In genomic region chr10:111837089-111837488, GRCh38 we compare ENCODE assay signal across 3 cellular contexts.
TF ChIP-seq lines count a peak whose summit lies in the region.

No MANE protein-coding gene starts in this region.

TF ChIP-seq in GM23338, 12 proteins besides CTCF, POLR2A, EP300 and RAD21 (continued from another document and continues in another):
- TF ChIP-seq ETS1 (IDR thresholded peaks at IDR 0.05) (no peak), CREB1 (CRISPR knock-in tag; IDR thresholded peaks at IDR 0.05; ENCODE audit: low read depth) (no peak), EZH2phosphoT487 (IDR thresholded peaks at IDR 0.05; ENCODE audit: unreplicated experiment) (no peak)
- TF ChIP-seq, protein P1, sequence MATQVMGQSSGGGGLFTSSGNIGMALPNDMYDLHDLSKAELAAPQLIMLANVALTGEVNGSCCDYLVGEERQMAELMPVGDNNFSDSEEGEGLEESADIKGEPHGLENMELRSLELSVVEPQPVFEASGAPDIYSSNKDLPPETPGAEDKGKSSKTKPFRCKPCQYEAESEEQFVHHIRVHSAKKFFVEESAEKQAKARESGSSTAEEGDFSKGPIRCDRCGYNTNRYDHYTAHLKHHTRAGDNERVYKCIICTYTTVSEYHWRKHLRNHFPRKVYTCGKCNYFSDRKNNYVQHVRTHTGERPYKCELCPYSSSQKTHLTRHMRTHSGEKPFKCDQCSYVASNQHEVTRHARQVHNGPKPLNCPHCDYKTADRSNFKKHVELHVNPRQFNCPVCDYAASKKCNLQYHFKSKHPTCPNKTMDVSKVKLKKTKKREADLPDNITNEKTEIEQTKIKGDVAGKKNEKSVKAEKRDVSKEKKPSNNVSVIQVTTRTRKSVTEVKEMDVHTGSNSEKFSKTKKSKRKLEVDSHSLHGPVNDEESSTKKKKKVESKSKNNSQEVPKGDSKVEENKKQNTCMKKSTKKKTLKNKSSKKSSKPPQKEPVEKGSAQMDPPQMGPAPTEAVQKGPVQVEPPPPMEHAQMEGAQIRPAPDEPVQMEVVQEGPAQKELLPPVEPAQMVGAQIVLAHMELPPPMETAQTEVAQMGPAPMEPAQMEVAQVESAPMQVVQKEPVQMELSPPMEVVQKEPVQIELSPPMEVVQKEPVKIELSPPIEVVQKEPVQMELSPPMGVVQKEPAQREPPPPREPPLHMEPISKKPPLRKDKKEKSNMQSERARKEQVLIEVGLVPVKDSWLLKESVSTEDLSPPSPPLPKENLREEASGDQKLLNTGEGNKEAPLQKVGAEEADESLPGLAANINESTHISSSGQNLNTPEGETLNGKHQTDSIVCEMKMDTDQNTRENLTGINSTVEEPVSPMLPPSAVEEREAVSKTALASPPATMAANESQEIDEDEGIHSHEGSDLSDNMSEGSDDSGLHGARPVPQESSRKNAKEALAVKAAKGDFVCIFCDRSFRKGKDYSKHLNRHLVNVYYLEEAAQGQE (IDR thresholded peaks at IDR 0.05; ENCODE audit: unreplicated experiment) = no peak

TF ChIP-seq in WTC11, 78 proteins besides CTCF, POLR2A, EP300 and RAD21:
- TF ChIP-seq, protein P2, sequence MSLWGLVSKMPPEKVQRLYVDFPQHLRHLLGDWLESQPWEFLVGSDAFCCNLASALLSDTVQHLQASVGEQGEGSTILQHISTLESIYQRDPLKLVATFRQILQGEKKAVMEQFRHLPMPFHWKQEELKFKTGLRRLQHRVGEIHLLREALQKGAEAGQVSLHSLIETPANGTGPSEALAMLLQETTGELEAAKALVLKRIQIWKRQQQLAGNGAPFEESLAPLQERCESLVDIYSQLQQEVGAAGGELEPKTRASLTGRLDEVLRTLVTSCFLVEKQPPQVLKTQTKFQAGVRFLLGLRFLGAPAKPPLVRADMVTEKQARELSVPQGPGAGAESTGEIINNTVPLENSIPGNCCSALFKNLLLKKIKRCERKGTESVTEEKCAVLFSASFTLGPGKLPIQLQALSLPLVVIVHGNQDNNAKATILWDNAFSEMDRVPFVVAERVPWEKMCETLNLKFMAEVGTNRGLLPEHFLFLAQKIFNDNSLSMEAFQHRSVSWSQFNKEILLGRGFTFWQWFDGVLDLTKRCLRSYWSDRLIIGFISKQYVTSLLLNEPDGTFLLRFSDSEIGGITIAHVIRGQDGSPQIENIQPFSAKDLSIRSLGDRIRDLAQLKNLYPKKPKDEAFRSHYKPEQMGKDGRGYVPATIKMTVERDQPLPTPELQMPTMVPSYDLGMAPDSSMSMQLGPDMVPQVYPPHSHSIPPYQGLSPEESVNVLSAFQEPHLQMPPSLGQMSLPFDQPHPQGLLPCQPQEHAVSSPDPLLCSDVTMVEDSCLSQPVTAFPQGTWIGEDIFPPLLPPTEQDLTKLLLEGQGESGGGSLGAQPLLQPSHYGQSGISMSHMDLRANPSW (CRISPR knock-in tag; conservative IDR thresholded peaks at IDR 0.05; ENCODE audit: low read depth) = no peak
- TF ChIP-seq TCF7 (CRISPR knock-in tag; IDR thresholded peaks at IDR 0.05; ENCODE audit: low read depth) (no peak), MAX (CRISPR knock-in tag; IDR thresholded peaks at IDR 0.05) (no peak), JUN (CRISPR knock-in tag; IDR thresholded peaks at IDR 0.05) (no peak), SOX15 (CRISPR knock-in tag; IDR thresholded peaks at IDR 0.05) (no peak), ZNF671 (CRISPR knock-in tag; IDR thresholded peaks at IDR 0.05) (no peak), ESRRA (CRISPR knock-in tag; IDR thresholded peaks at IDR 0.05; ENCODE audit: borderline replicate concordance) (no peak)
- TF ChIP-seq, protein P3, sequence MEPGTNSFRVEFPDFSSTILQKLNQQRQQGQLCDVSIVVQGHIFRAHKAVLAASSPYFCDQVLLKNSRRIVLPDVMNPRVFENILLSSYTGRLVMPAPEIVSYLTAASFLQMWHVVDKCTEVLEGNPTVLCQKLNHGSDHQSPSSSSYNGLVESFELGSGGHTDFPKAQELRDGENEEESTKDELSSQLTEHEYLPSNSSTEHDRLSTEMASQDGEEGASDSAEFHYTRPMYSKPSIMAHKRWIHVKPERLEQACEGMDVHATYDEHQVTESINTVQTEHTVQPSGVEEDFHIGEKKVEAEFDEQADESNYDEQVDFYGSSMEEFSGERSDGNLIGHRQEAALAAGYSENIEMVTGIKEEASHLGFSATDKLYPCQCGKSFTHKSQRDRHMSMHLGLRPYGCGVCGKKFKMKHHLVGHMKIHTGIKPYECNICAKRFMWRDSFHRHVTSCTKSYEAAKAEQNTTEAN (CRISPR knock-in tag; IDR thresholded peaks at IDR 0.05) = no peak
- TF ChIP-seq, protein P4, sequence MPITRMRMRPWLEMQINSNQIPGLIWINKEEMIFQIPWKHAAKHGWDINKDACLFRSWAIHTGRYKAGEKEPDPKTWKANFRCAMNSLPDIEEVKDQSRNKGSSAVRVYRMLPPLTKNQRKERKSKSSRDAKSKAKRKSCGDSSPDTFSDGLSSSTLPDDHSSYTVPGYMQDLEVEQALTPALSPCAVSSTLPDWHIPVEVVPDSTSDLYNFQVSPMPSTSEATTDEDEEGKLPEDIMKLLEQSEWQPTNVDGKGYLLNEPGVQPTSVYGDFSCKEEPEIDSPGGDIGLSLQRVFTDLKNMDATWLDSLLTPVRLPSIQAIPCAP (CRISPR knock-in tag; IDR thresholded peaks at IDR 0.05) = no peak
- TF ChIP-seq, protein P5, sequence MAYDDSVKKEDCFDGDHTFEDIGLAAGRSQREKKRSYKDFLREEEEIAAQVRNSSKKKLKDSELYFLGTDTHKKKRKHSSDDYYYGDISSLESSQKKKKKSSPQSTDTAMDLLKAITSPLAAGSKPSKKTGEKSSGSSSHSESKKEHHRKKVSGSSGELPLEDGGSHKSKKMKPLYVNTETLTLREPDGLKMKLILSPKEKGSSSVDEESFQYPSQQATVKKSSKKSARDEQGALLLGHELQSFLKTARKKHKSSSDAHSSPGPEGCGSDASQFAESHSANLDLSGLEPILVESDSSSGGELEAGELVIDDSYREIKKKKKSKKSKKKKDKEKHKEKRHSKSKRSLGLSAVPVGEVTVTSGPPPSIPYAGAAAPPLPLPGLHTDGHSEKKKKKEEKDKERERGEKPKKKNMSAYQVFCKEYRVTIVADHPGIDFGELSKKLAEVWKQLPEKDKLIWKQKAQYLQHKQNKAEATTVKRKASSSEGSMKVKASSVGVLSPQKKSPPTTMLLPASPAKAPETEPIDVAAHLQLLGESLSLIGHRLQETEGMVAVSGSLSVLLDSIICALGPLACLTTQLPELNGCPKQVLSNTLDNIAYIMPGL (CRISPR knock-in tag; IDR thresholded peaks at IDR 0.05) = no peak

TF ChIP-seq in H1, 55 proteins besides CTCF, POLR2A, EP300 and RAD21 (continued from another document):
- TF ChIP-seq TAF7 (optimal IDR thresholded peaks at IDR 0.05; ENCODE audit: borderline replicate concordance, low read depth, low read length) (no peak), KDM4A (IDR thresholded peaks at IDR 0.05; ENCODE audit: low read depth, low read length, severe bottlenecking) (no peak), MAFK (IDR thresholded peaks at IDR 0.05; ENCODE audit: low read depth, low read length) (no peak), NANOG (IDR thresholded peaks at IDR 0.05; ENCODE audit: insufficient read depth, low read depth, low read length, poor library complexity, severe bottlenecking) (no peak), FOSL1 (IDR thresholded peaks at IDR 0.05; ENCODE audit: insufficient read depth, low read depth, low read length) (no peak), EGR1 (IDR thresholded peaks at IDR 0.05; ENCODE audit: borderline replicate concordance, low read depth, low read length) (no peak), GTF2F1 (IDR thresholded peaks at IDR 0.05; ENCODE audit: borderline replicate concordance, low read depth, low read length) (no peak), HDAC6 (IDR thresholded peaks at IDR 0.05; ENCODE audit: low read depth, low read length) (no peak), ASH2L (IDR thresholded peaks at IDR 0.05; ENCODE audit: low read length) (no peak), CBX5 (IDR thresholded peaks at IDR 0.05; ENCODE audit: low read depth, low read length) (no peak), TAF1 (IDR thresholded peaks at IDR 0.05; ENCODE audit: low read depth, low read length) (no peak), ZNF274 (IDR thresholded peaks at IDR 0.05; ENCODE audit: borderline replicate concordance, extremely low read depth, low read length) (no peak), SIX5 (IDR thresholded peaks at IDR 0.05; ENCODE audit: low read depth, low read length) (no peak), SP1 (IDR thresholded peaks at IDR 0.05; ENCODE audit: low read depth, low read length) (no peak)
